8 cellular contexts compared by ENCODE assay signal in the genomic region with DNA sequence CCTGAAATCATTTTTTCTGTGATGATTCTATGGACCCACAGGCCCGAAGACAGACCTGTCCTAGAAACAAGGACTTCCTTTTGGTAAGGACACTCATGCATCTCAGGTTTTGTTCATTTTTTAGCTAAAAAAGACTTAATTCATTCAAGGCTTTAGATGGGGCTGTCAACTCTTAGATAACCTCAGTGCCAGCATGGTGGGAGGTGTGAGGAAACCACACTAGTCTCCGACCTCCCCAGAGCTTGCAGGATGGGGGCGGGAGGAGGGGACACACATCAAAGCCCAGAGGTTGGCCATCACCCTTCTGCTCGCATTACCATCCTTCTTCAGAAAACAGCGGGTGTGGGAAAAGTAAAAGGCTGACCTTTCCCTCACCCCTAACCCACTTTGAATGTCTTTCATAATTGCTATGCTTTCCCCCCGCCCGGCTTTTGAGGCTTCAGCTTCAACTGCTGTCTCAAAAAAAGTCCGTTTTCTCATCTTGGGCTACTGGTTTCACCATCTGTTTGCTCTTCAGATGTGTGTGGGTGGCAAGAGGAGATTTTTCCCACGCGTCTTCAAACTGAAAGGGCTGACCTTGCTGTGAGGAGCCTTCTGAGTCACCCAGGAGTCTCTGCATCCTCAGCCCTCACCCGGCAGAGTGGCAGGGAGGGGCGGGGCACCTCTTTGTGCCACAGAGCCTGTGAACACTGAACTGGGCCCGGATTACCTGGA. TPM values are rescaled to one million over a fixed set of nuclear protein-coding genes. Genes with fewer than 3 reads are reported as not detected.
DNase-seq lines count a peak whose midpoint lies in the region; ATAC-seq, FAIRE-seq and TF ChIP-seq lines count a peak whose summit lies in the region.

No MANE protein-coding gene starts in this region.

- no peaks in the 10 kb centered on the region for H3K36me3 ChIP-seq in bronchial epithelial cell (ENCODE audit: control insufficient read depth, insufficient read depth, low read length)

- peak; percentile 94 for FAIRE-seq in bronchial epithelial cell (lab: Jason Lieb, UNC)

- peaks cover 5% of the 10 kb centered on the region for H3K27me3 ChIP-seq in bronchial epithelial cell (ENCODE audit: control insufficient read depth, insufficient read depth, low read length)

- no peak overlapping the region for H3K4me3 ChIP-seq in bronchial epithelial cell (ENCODE audit: low read depth, low read length)

- TF ChIP-seq CTCF in AG09319 (IDR thresholded peaks at IDR 0.05; ENCODE audit: low read depth, low read length) (no peak), bronchial epithelial cell (IDR thresholded peaks at IDR 0.05; ENCODE audit: insufficient read depth, low read length, severe bottlenecking) (no peak)

- ATAC-seq in GM19395 (IDR thresholded peaks at IDR 0.05; ENCODE audit: unreplicated experiment) (peak; percentile 96), HG03378 (IDR thresholded peaks at IDR 0.05; ENCODE audit: unreplicated experiment) (peak; percentile 90)

- peak; percentile 52 for DNase-seq in AG09319 (ENCODE audit: extremely low read depth, low read depth)
- peak; percentile 54 for DNase-seq in activated CD4-positive, CD25-positive, alpha-beta regulatory T cell treated with anti-CD3 and anti-CD28 coated beads, Interleukin-2, amount 50 U/mL, for 16 hours (ENCODE audit: low read depth, low spot score)
- peak; percentile 91 for DNase-seq in bronchial epithelial cell (ENCODE audit: low read depth)
- peak; percentile 89 for DNase-seq in retina
- DNase-seq in SW 1271 (lab: John Stamatoyannopoulos, UW): no peak
- DNase-seq in cerebellar nuclear complex (lab: John Stamatoyannopoulos, UW): no peak

RNA-seq across cellular contexts. Expression of a gene that starts 27.6 kb away (rescaled TPM):
- not detected in 2 replicates for total RNA-seq in bronchial epithelial cell

RNA-seq across cellular contexts. Expression of a gene that starts 29.3 kb away (rescaled TPM):
- total RNA-seq in bronchial epithelial cell: not detected in 2 replicates

Comparison
In these comparisons a context has a peak if more than half of its experiments do, and no peak if none do; other contexts are left out.
1. DNase-seq: peak in AG09319 (single experiment), activated CD4-positive, CD25-positive, alpha-beta regulatory T cell treated with anti-CD3 and anti-CD28 coated beads, Interleukin-2, amount 50 U/mL, for 16 hours (single experiment), bronchial epithelial cell (single experiment) and retina (single experiment); none in SW 1271 (0 of 2) and cerebellar nuclear complex (0 of 2).